Comparison of ENCODE assay signal across 1 cellular context in genomic region chr9:88789785-88790184, GRCh38.
TF ChIP-seq lines count a peak whose summit lies in the region.

No MANE protein-coding gene starts in this region.

TF ChIP-seq in IMR-90, 13 proteins besides CTCF, POLR2A, EP300 and RAD21 (continued from another document):
- TF ChIP-seq SMC3 (IDR thresholded peaks at IDR 0.05; ENCODE audit: low read depth, low read length) = no peak
- no peak for TF ChIP-seq RFX5 (IDR thresholded peaks at IDR 0.05; ENCODE audit: low read depth, low read length)
- TF ChIP-seq FOS (IDR thresholded peaks at IDR 0.05; ENCODE audit: low read depth, low read length) = no peak
- no peak for TF ChIP-seq BHLHE40 (IDR thresholded peaks at IDR 0.05; ENCODE audit: low read depth, low read length)
- no peak for TF ChIP-seq MXI1 (IDR thresholded peaks at IDR 0.05; ENCODE audit: borderline replicate concordance, low read depth, low read length)
- TF ChIP-seq, protein P1, sequence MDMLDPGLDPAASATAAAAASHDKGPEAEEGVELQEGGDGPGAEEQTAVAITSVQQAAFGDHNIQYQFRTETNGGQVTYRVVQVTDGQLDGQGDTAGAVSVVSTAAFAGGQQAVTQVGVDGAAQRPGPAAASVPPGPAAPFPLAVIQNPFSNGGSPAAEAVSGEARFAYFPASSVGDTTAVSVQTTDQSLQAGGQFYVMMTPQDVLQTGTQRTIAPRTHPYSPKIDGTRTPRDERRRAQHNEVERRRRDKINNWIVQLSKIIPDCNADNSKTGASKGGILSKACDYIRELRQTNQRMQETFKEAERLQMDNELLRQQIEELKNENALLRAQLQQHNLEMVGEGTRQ (IDR thresholded peaks at IDR 0.05; ENCODE audit: low read depth, low read length) = no peak
- TF ChIP-seq NFE2L2 (IDR thresholded peaks at IDR 0.05; ENCODE audit: low read depth, low read length) = no peak
- no peak for TF ChIP-seq MAZ (IDR thresholded peaks at IDR 0.05; ENCODE audit: borderline replicate concordance, low read depth, low read length)
- TF ChIP-seq RCOR1 (IDR thresholded peaks at IDR 0.05; ENCODE audit: insufficient replicate concordance, low read length) = no peak
- no peak for TF ChIP-seq CEBPB (IDR thresholded peaks at IDR 0.05; ENCODE audit: low read depth, low read length)
- TF ChIP-seq, protein P2, sequence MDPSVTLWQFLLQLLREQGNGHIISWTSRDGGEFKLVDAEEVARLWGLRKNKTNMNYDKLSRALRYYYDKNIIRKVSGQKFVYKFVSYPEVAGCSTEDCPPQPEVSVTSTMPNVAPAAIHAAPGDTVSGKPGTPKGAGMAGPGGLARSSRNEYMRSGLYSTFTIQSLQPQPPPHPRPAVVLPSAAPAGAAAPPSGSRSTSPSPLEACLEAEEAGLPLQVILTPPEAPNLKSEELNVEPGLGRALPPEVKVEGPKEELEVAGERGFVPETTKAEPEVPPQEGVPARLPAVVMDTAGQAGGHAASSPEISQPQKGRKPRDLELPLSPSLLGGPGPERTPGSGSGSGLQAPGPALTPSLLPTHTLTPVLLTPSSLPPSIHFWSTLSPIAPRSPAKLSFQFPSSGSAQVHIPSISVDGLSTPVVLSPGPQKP (IDR thresholded peaks at IDR 0.05; ENCODE audit: borderline replicate concordance, low read depth, low read length) = no peak
- no peak for TF ChIP-seq MAFK (IDR thresholded peaks at IDR 0.05; ENCODE audit: low read depth, low read length)
